8 cellular contexts compared by ENCODE assay signal in genomic region chr1:175193339-175193950, GRCh38. TPM values are rescaled to one million over a fixed set of nuclear protein-coding genes. Genes with fewer than 3 reads are reported as not detected.
DNase-seq lines count a peak whose midpoint lies in the region; ATAC-seq and TF ChIP-seq lines count a peak whose summit lies in the region.
"Had no signal": no experiment of that assay in that cellular context is flagged by ENCODE, and none has a peak within 500 bp of the region (broad histone marks: within the 10 kb centered on the region; RNA-seq: fewer than 3 reads in every experiment).

No MANE protein-coding gene starts in this region.

- H3K9me3 ChIP-seq in IMR-90 (ENCODE audit: control insufficient read depth, insufficient read depth, low read length) (no peaks in the 10 kb centered on the region), hepatocyte (ENCODE audit: low read depth) (no peaks in the 10 kb centered on the region)

- no peaks in the 10 kb centered on the region for H3K36me3 ChIP-seq in IMR-90 (ENCODE audit: control insufficient read depth, insufficient read depth, low read length)
- H3K36me3 ChIP-seq in hepatocyte (replicated peaks; ENCODE audit: insufficient read depth, low read depth): no peaks in the 10 kb centered on the region

- peaks cover 36% of the 10 kb centered on the region for H3K36me3 Mint-ChIP-seq in activated CD8-positive, alpha-beta T cell treated with anti-CD3 and anti-CD28 coated beads, Interleukin-2, amount 10 ng/mL, durations not matched to agents 7 days and 5 days (ENCODE audit: low read depth)
- H3K36me3 Mint-ChIP-seq in stimulated activated effector memory CD8-positive, alpha-beta T cell treated with anti-CD3 and anti-CD28 coated beads, Interleukin-12 subunit alpha, Interleukin-12 subunit beta, amount 100 ng/mL, for 72 hours: no peaks in the 10 kb centered on the region

- H3K4me3 Mint-ChIP-seq in activated CD8-positive, alpha-beta T cell treated with anti-CD3 and anti-CD28 coated beads, Interleukin-2, amount 10 ng/mL, durations not matched to agents 7 days and 5 days: peak overlapping the region; percentile 91
- peak overlapping the region; percentile 92 for H3K4me3 Mint-ChIP-seq in stimulated activated effector memory CD8-positive, alpha-beta T cell treated with anti-CD3 and anti-CD28 coated beads, Interleukin-12 subunit alpha, Interleukin-12 subunit beta, amount 100 ng/mL, for 72 hours

- H3K4me2 ChIP-seq in IMR-90 (ENCODE audit: low read depth, low read length) (peak overlapping the region; percentile 81), hepatocyte (peak overlapping the region; percentile 88)

- H2BK120ac ChIP-seq in IMR-90 (ENCODE audit: low read depth, low read length): no peak overlapping the region

- H3K4me3 ChIP-seq in IMR-90 (ENCODE audit: insufficient read depth, low read depth, low read length): peak overlapping the region; percentile 50
- peak overlapping the region; percentile 68 for H3K4me3 ChIP-seq in hepatocyte

- TF ChIP-seq RAD21 in IMR-90 (IDR thresholded peaks at IDR 0.05; ENCODE audit: low read length): no peak

- H3K27me3 ChIP-seq in IMR-90 (ENCODE audit: control insufficient read depth, insufficient read depth, low read length) (no peaks in the 10 kb centered on the region; the same call in none of the 2 replicates), hepatocyte (no peaks in the 10 kb centered on the region)

- H3K4ac ChIP-seq in IMR-90 (ENCODE audit: low read depth, low read length): no peak overlapping the region

- no peak for ATAC-seq in IMR-90 (ENCODE audit: low read depth)
- no peak for ATAC-seq in activated CD8-positive, alpha-beta T cell treated with anti-CD3 and anti-CD28 coated beads, Interleukin-2, amount 10 ng/mL, durations not matched to agents 7 days and 5 days
- no peak for ATAC-seq in stimulated activated effector memory CD8-positive, alpha-beta T cell treated with anti-CD3 and anti-CD28 coated beads, Interleukin-12 subunit alpha, Interleukin-12 subunit beta, amount 100 ng/mL, for 72 hours
- ATAC-seq in HG03139 (IDR thresholded peaks at IDR 0.05; ENCODE audit: unreplicated experiment): no peak

- H3K9me2 ChIP-seq in hepatocyte (replicated peaks; ENCODE audit: insufficient read depth): no peaks in the 10 kb centered on the region

- dilution Hi-C loops in IMR-90 (cut with HindIII; ENCODE audit: low sequenced_read_pairs, unreplicated experiment): no loop called here

- H3K18ac ChIP-seq in IMR-90 (ENCODE audit: low read depth, low read length): no peak overlapping the region

- TF ChIP-seq POLR2A in IMR-90 (IDR thresholded peaks at IDR 0.05; ENCODE audit: low read depth, low read length): no peak

- H2BK5ac ChIP-seq in IMR-90 (ENCODE audit: low read depth, low read length, poor library complexity, severe bottlenecking): no peak overlapping the region

- H3K27ac Mint-ChIP-seq in activated CD8-positive, alpha-beta T cell treated with anti-CD3 and anti-CD28 coated beads, Interleukin-2, amount 10 ng/mL, durations not matched to agents 7 days and 5 days: peak overlapping the region; percentile 74
- H3K27ac Mint-ChIP-seq in stimulated activated effector memory CD8-positive, alpha-beta T cell treated with anti-CD3 and anti-CD28 coated beads, Interleukin-12 subunit alpha, Interleukin-12 subunit beta, amount 100 ng/mL, for 72 hours: peak overlapping the region; percentile 91

- 62% methylated on average over 3 of the region's 12 CpGs; no CpG with 5 or more reads in 1 of the 2 experiments for WGBS in IMR-90 (ENCODE audit: extremely low coverage in 2 of 2, insufficient read length in 1 of 2), 2 experiments
- 23% methylated on average over 12 of the region's 12 CpGs for WGBS in hepatocyte (ENCODE audit: low lambda C conversion rate, missing lambda C conversion rate)

- H2AK5ac ChIP-seq in IMR-90 (ENCODE audit: low read depth, low read length): no peak overlapping the region

- POLR2A ChIA-PET in IMR-90 (lab: Charles Lee; ENCODE audit: unreplicated experiment): interaction anchor here (0.6 kb wide), 1 partner anchor 31 kb away, joined by 3 read pairs; no protein-coding TSS in a partner anchor
- POLR2A ChIA-PET in activated CD8-positive, alpha-beta T cell treated with anti-CD3 and anti-CD28 coated beads, Interleukin-2, amount 10 ng/mL, durations not matched to agents 7 days and 5 days (lab: Charles Lee): no interaction called here

- no peaks in the 10 kb centered on the region for H3K9me1 ChIP-seq in IMR-90 (ENCODE audit: insufficient read depth, low read length)

- no peak overlapping the region for H3K56ac ChIP-seq in IMR-90 (ENCODE audit: extremely low read depth, insufficient read depth, low read length)

- in situ Hi-C loops in IMR-90 (cut with MboI; ENCODE audit: low sequenced_read_pairs): no loop called here

- H2AK9ac ChIP-seq in IMR-90 (replicated peaks; ENCODE audit: low read depth, low read length, poor library complexity): no peak overlapping the region

- TF ChIP-seq CTCF in IMR-90 (conservative IDR thresholded peaks at IDR 0.05; ENCODE audit: low read depth, low read length) (no peak), hepatocyte (IDR thresholded peaks at IDR 0.05; ENCODE audit: poor library complexity) (peak; percentile 1)

- H3K79me2 ChIP-seq in hepatocyte: peaks cover 9% of the 10 kb centered on the region

- DNase-seq in IMR-90: no peak
- no peak for DNase-seq in activated CD8-positive, alpha-beta T cell treated with anti-CD3 and anti-CD28 coated beads, Interleukin-2, amount 10 ng/mL, durations not matched to agents 7 days and 5 days
- DNase-seq in hepatocyte (ENCODE audit: low spot score): no peak
- DNase-seq in stimulated activated effector memory CD8-positive, alpha-beta T cell treated with anti-CD3 and anti-CD28 coated beads, Interleukin-12 subunit alpha, Interleukin-12 subunit beta, amount 100 ng/mL, for 72 hours (ENCODE audit: low spot score in 2 of 2): no peak
- DNase-seq in AML-193 (lab: John Stamatoyannopoulos, UW): no peak
- no peak for DNase-seq in HuH-7.5 (ENCODE audit: low spot score)
- DNase-seq: NCI-H1417 treated with DMSO at 0.1 percent for 48 hours had no signal

- no peaks in the 10 kb centered on the region for H3K79me1 ChIP-seq in IMR-90 (ENCODE audit: low read depth in 1 of 2, low read length in 2 of 2)

- no peak overlapping the region for H3K23ac ChIP-seq in IMR-90 (ENCODE audit: low read depth, low read length)

- intact Hi-C loops in IMR-90 (cut with micrococcal nuclease): no loop called here

- BruUV-seq in IMR-90 (replicated peaks; lab: Mats Ljungman, UMichigan): no TSS peak

- CTCF ChIA-PET in IMR-90 (lab: Yijun Ruan, JAX): interaction anchor here (0.7 kb wide), 1 partner anchor 1932 kb away, joined by 4 read pairs; no protein-coding TSS in a partner anchor
- CTCF ChIA-PET in activated CD8-positive, alpha-beta T cell treated with anti-CD3 and anti-CD28 coated beads, Interleukin-2, amount 10 ng/mL, durations not matched to agents 7 days and 5 days (lab: Charles Lee): interaction anchor here (0.6 to 2.1 kb wide), 5 partner anchors 12 to 125 kb away, joined by 3 to 9 read pairs (median 4); no protein-coding TSS in a partner anchor

- H3K27me3 Mint-ChIP-seq in activated CD8-positive, alpha-beta T cell treated with anti-CD3 and anti-CD28 coated beads, Interleukin-2, amount 10 ng/mL, durations not matched to agents 7 days and 5 days (ENCODE audit: low read depth): no peaks in the 10 kb centered on the region

- no peak overlapping the region for H2BK20ac ChIP-seq in IMR-90 (ENCODE audit: low read depth, low read length)

- H4K5ac ChIP-seq in IMR-90 (ENCODE audit: low read depth, low read length): no peak overlapping the region

- no peak overlapping the region for H3K9ac ChIP-seq in IMR-90 (ENCODE audit: low read depth, low read length)

- H3K27ac ChIP-seq in IMR-90 (ENCODE audit: insufficient read depth, low read length) (no peak overlapping the region), hepatocyte (peak overlapping the region; percentile 87)

- no peaks in the 10 kb centered on the region for H3K9me3 Mint-ChIP-seq in activated CD8-positive, alpha-beta T cell treated with anti-CD3 and anti-CD28 coated beads, Interleukin-2, amount 10 ng/mL, durations not matched to agents 7 days and 5 days (ENCODE audit: insufficient read depth)
- no peaks in the 10 kb centered on the region for H3K9me3 Mint-ChIP-seq in stimulated activated effector memory CD8-positive, alpha-beta T cell treated with anti-CD3 and anti-CD28 coated beads, Interleukin-12 subunit alpha, Interleukin-12 subunit beta, amount 100 ng/mL, for 72 hours

- no peaks in the 10 kb centered on the region for H4K20me1 ChIP-seq in IMR-90 (ENCODE audit: insufficient read depth, low read length)
- H4K20me1 ChIP-seq in hepatocyte (ENCODE audit: insufficient read depth, poor library complexity, severe bottlenecking): no peaks in the 10 kb centered on the region

- H3K4me1 Mint-ChIP-seq in activated CD8-positive, alpha-beta T cell treated with anti-CD3 and anti-CD28 coated beads, Interleukin-2, amount 10 ng/mL, durations not matched to agents 7 days and 5 days (ENCODE audit: low read depth): peaks cover 63% of the 10 kb centered on the region
- H3K4me1 Mint-ChIP-seq in stimulated activated effector memory CD8-positive, alpha-beta T cell treated with anti-CD3 and anti-CD28 coated beads, Interleukin-12 subunit alpha, Interleukin-12 subunit beta, amount 100 ng/mL, for 72 hours: peaks cover 37% of the 10 kb centered on the region

- no peak overlapping the region for H2BK15ac ChIP-seq in IMR-90 (ENCODE audit: low read depth, low read length)

- H4K8ac ChIP-seq in IMR-90 (ENCODE audit: low read depth in 2 of 2, low read length in 2 of 2): no peak overlapping the region

- H3K14ac ChIP-seq in IMR-90 (replicated peaks; ENCODE audit: low read depth, low read length): no peak overlapping the region

- H4K91ac ChIP-seq in IMR-90 (ENCODE audit: insufficient read depth, low read depth, low read length): no peak overlapping the region

- H3K4me1 ChIP-seq in IMR-90 (ENCODE audit: control insufficient read depth, insufficient read depth, low read length) (no peaks in the 10 kb centered on the region), hepatocyte (ENCODE audit: insufficient read depth) (no peaks in the 10 kb centered on the region)

- H2AFZ ChIP-seq in IMR-90 (replicated peaks; ENCODE audit: low read length, poor library complexity): peak overlapping the region; percentile 85
- H2AFZ ChIP-seq in hepatocyte: peak overlapping the region; percentile 81

TF ChIP-seq in IMR-90, 13 proteins besides CTCF, POLR2A, EP300 and RAD21:
- TF ChIP-seq MAZ (IDR thresholded peaks at IDR 0.05; ENCODE audit: borderline replicate concordance, low read depth, low read length): no peak

RNA-seq across cellular contexts. Expression of gene KIAA0040, which starts 0.9 kb away (rescaled TPM):
- total RNA-seq in IMR-90 (2012; rRNA removed) (under 0.01 and 0.18 TPM in 2 replicates), hepatocyte (8.1 and 8.3 TPM in 2 replicates)
- polyA plus RNA-seq in IMR-90 (2012; rRNA removed) (0.05 TPM in 1 of 2 replicates, not detected in the other), hepatocyte (4.5 and 7.1 TPM in 2 replicates)
- 0.01 TPM in 1 of 2 replicates, not detected in the other for polyA plus RNA-seq in IMR-90 (2012; cell fraction: cytosol; rRNA removed)
- 0.01 TPM in 1 of 2 replicates, not detected in the other for polyA plus RNA-seq in IMR-90 (2012; cell fraction: nucleus; rRNA removed; ENCODE audit: low replicate concordance)
- 10 to 100 TPM; 50.8 to 51.0 TPM for total RNA-seq in activated CD8-positive, alpha-beta T cell treated with anti-CD3 and anti-CD28 coated beads, Interleukin-2, amount 10 ng/mL, durations not matched to agents 7 days and 5 days
